Comparison of ENCODE assay signal across 17 cellular contexts in the genomic region with DNA sequence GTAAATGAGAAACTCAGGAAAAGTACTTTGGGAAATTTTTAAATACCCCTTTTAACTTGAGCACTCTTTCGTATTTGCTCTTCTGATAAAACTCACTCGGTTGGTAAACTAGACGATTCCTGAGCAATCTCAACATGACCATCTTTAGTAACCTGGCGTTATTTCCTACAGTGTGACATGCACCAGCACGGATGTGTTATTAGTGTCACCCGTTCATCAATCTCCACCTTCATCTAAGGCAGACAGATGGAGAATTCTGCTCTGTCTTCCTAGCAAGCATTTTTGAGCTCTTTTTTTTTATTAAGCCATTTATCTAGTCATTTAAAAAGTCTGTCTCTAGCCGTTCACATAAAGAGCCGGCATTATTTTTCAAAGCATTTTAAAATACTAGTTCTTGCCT.
A peak's percentile ranks its signal among the peaks of the same experiment; 100 is the strongest.
DNase-seq lines count a peak whose midpoint lies in the region; ATAC-seq and TF ChIP-seq lines count a peak whose summit lies in the region.
"Had no signal": no experiment of that assay in that cellular context is flagged by ENCODE, and none has a peak within 500 bp of the region (broad histone marks: within the 10 kb centered on the region; RNA-seq: fewer than 3 reads in every experiment).

No MANE protein-coding gene starts in this region.

- H3K9me3 Mint-ChIP-seq in endodermal cell (no peaks in the 10 kb centered on the region), neural progenitor cell (no peaks in the 10 kb centered on the region)
- H3K9me3 Mint-ChIP-seq: CD8-positive, alpha-beta memory T cell had no signal

- H3K9ac ChIP-seq in endodermal cell (ENCODE audit: extremely low read depth, low read length, poor library complexity, severe bottlenecking) (no peak overlapping the region), neural progenitor cell (no peak overlapping the region)

- H3K4me1 Mint-ChIP-seq in endodermal cell: peaks cover 11% of the 10 kb centered on the region
- H3K4me1 Mint-ChIP-seq in neural progenitor cell: peaks cover 37% of the 10 kb centered on the region

- H3K27ac ChIP-seq in endodermal cell (ENCODE audit: low read depth, low read length) (peak overlapping the region; percentile 98), neural progenitor cell (no peak overlapping the region)
- H3K27ac ChIP-seq: PC-9, RWPE1 had no signal

- no peak overlapping the region for H2AFZ ChIP-seq in neural progenitor cell (replicated peaks)
- H2AFZ ChIP-seq: PC-9 had no signal

- 81 to 85% methylated on average over 6 to 8 of the region's 8 CpGs for WGBS in endodermal cell (ENCODE audit: insufficient coverage in 1 of 2, insufficient read length in 1 of 2), 2 experiments

- peaks cover 6% of the 10 kb centered on the region for H3K4me1 ChIP-seq in endodermal cell (ENCODE audit: control insufficient read depth, insufficient read depth, low read length)
- H3K4me1 ChIP-seq in neural progenitor cell: no peaks in the 10 kb centered on the region

- no peaks in the 10 kb centered on the region for H3K79me2 ChIP-seq in neural progenitor cell (ENCODE audit: low read depth)

- H3K27ac Mint-ChIP-seq in endodermal cell (no peak overlapping the region), neural progenitor cell (peak overlapping the region; percentile 93)
- H3K27ac Mint-ChIP-seq: CD8-positive, alpha-beta memory T cell had no signal

- TF ChIP-seq CTCF in endodermal cell (conservative IDR thresholded peaks at IDR 0.05) (no peak), neural progenitor cell (IDR thresholded peaks at IDR 0.05) (no peak)

- H3K36me3 Mint-ChIP-seq in endodermal cell (ENCODE audit: low read depth): no peaks in the 10 kb centered on the region
- peaks cover 2% of the 10 kb centered on the region for H3K36me3 Mint-ChIP-seq in neural progenitor cell
- H3K36me3 Mint-ChIP-seq: CD8-positive, alpha-beta memory T cell had no signal

- H3K4me3 ChIP-seq in endodermal cell (ENCODE audit: low read length) (no peak overlapping the region), neural progenitor cell (no peak overlapping the region)
- H3K4me3 ChIP-seq: PC-9 had no signal

- H3K27me3 ChIP-seq in endodermal cell (ENCODE audit: control insufficient read depth, insufficient read depth, low read length, poor library complexity, severe bottlenecking) (no peaks in the 10 kb centered on the region), neural progenitor cell (no peaks in the 10 kb centered on the region)

- H4K20me1 ChIP-seq in neural progenitor cell (ENCODE audit: low read depth): no peaks in the 10 kb centered on the region

- H3K27me3 Mint-ChIP-seq in endodermal cell (ENCODE audit: insufficient read depth): no peaks in the 10 kb centered on the region
- H3K27me3 Mint-ChIP-seq in neural progenitor cell (ENCODE audit: insufficient read depth, low read depth): peaks cover 2% of the 10 kb centered on the region

- no peak overlapping the region for H3K4me3 Mint-ChIP-seq in endodermal cell
- H3K4me3 Mint-ChIP-seq in neural progenitor cell: no peak overlapping the region
- H3K4me3 Mint-ChIP-seq: CD8-positive, alpha-beta memory T cell had no signal

- H3K36me3 ChIP-seq in endodermal cell (ENCODE audit: control insufficient read depth, insufficient read depth, low read length) (no peaks in the 10 kb centered on the region), neural progenitor cell (no peaks in the 10 kb centered on the region)

- no peaks in the 10 kb centered on the region for H3K9me3 ChIP-seq in endodermal cell (ENCODE audit: control insufficient read depth, low read length)
- H3K9me3 ChIP-seq in neural progenitor cell (ENCODE audit: low read depth): no peaks in the 10 kb centered on the region

- ATAC-seq in HG03025 (IDR thresholded peaks at IDR 0.05; ENCODE audit: low FRiP score, unreplicated experiment): no peak

- H3F3A ChIP-seq in neural progenitor cell (ENCODE audit: low read depth): no peaks in the 10 kb centered on the region

- H3K4me2 ChIP-seq in neural progenitor cell: no peak overlapping the region
- H3K4me2 ChIP-seq: PC-9 had no signal

- DNase-seq in NCI-H1694 (lab: John Stamatoyannopoulos, UW) (peak; percentile 48), NCI-H2227 (lab: John Stamatoyannopoulos, UW; ENCODE audit: unreplicated experiment) (peak; percentile 59), endodermal cell (no peak), neural progenitor cell (ENCODE audit: low spot score) (no peak), MV-4-11 (lab: John Stamatoyannopoulos, UW) (no peak), SW480 (ENCODE audit: low spot score) (no peak)
- DNase-seq: C1 segment of cervical spinal cord; CD8-positive, alpha-beta memory T cell; DMS79; MM.1S; NCI-H1092 treated with DMSO at 0.1 percent for 48 hours; NCI-H1930; NCI-H510A treated with DMSO at 0.1 percent for 48 hours; PC-9; SIG-M5 had no signal

Comparison
In these comparisons a context has a peak if more than half of its experiments do, and no peak if none do; other contexts are left out.
1. DNase-seq: peak in NCI-H1694 (single experiment) and NCI-H2227 (single experiment); none in endodermal cell (single experiment), neural progenitor cell (single experiment), MV-4-11 (single experiment) and SW480 (single experiment).